ENCODE assay signal across 1 cellular context in genomic region chr20:327041-327945, GRCh38.
TF ChIP-seq lines count a peak whose summit lies in the region.

No MANE protein-coding gene starts in this region.

TF ChIP-seq in HEK293, 187 proteins besides CTCF, POLR2A, EP300 and RAD21 (continued from another document and continues in another):
- TF ChIP-seq BCL6B (tag by site-specific recombination; IDR thresholded peaks at IDR 0.05) (no peak), ZNF157 (tag by site-specific recombination; IDR thresholded peaks at IDR 0.05) (no peak), ZNF548 (tag by site-specific recombination; IDR thresholded peaks at IDR 0.05) (no peak), ZSCAN18 (tag by site-specific recombination; IDR thresholded peaks at IDR 0.05) (0 out of 2 replicates have a peak, but pooled peaks have one; percentile 21), BCL11B (tag by site-specific recombination; IDR thresholded peaks at IDR 0.05; ENCODE audit: low read depth) (no peak), ZNF48 (tag by site-specific recombination; IDR thresholded peaks at IDR 0.05) (no peak), ZSCAN16 (tag by site-specific recombination; IDR thresholded peaks at IDR 0.05) (no peak), ZXDB (tag by site-specific recombination; IDR thresholded peaks at IDR 0.05) (peak; percentile 84), ZNF514 (tag by site-specific recombination; IDR thresholded peaks at IDR 0.05) (no peak), ZNF629 (tag by site-specific recombination; IDR thresholded peaks at IDR 0.05) (peak; percentile 70), SALL2 (tag by site-specific recombination; IDR thresholded peaks at IDR 0.05; ENCODE audit: borderline replicate concordance) (no peak), ZNF707 (tag by site-specific recombination; IDR thresholded peaks at IDR 0.05) (no peak), GLIS1 (tag by site-specific recombination; IDR thresholded peaks at IDR 0.05) (peak; percentile 84), ZNF513 (tag by site-specific recombination; IDR thresholded peaks at IDR 0.05) (no peak), ZFP37 (tag by site-specific recombination; IDR thresholded peaks at IDR 0.05) (no peak), ZNF488 (tag by site-specific recombination; IDR thresholded peaks at IDR 0.05) (no peak), ZNF155 (tag by site-specific recombination; IDR thresholded peaks at IDR 0.05) (no peak), HOXD13 (CRISPR knock-in tag; IDR thresholded peaks at IDR 0.05; ENCODE audit: borderline replicate concordance) (no peak), KLF8 (tag by site-specific recombination; IDR thresholded peaks at IDR 0.05) (peak; percentile 99), ZFP3 (tag by site-specific recombination; IDR thresholded peaks at IDR 0.05; ENCODE audit: low read depth) (no peak), EGR2 (tag by site-specific recombination; IDR thresholded peaks at IDR 0.05; ENCODE audit: low read depth) (peak; percentile 88), ZNF18 (tag by site-specific recombination; IDR thresholded peaks at IDR 0.05) (no peak), ZNF639 (tag by site-specific recombination; IDR thresholded peaks at IDR 0.05) (no peak), ZNF302 (tag by site-specific recombination; IDR thresholded peaks at IDR 0.05; ENCODE audit: low read depth) (no peak), WT1 (tag by site-specific recombination; IDR thresholded peaks at IDR 0.05) (peak; percentile 88), ZNF843 (tag by site-specific recombination; IDR thresholded peaks at IDR 0.05) (peak; percentile 24; the same call in 1 of the 2 replicates), ZBTB49 (tag by site-specific recombination; IDR thresholded peaks at IDR 0.05; ENCODE audit: low read depth) (no peak), HOXC10 (CRISPR knock-in tag; IDR thresholded peaks at IDR 0.05) (no peak), REPIN1 (tag by site-specific recombination; IDR thresholded peaks at IDR 0.05; ENCODE audit: low read depth) (no peak), ZNF121 (tag by site-specific recombination; IDR thresholded peaks at IDR 0.05) (no peak), PRDM4 (tag by site-specific recombination; IDR thresholded peaks at IDR 0.05) (peak; percentile 70), ZNF10 (tag by site-specific recombination; IDR thresholded peaks at IDR 0.05) (no peak), TCF7L2 (IDR thresholded peaks at IDR 0.05; ENCODE audit: borderline replicate concordance, low read depth, low read length) (peak; percentile 43; the same call in 1 of the 2 replicates), ZSCAN5A (tag by site-specific recombination; IDR thresholded peaks at IDR 0.05) (no peak), ZNF660 (tag by site-specific recombination; IDR thresholded peaks at IDR 0.05) (no peak), ZNF398 (tag by site-specific recombination; IDR thresholded peaks at IDR 0.05) (peak; percentile 93), ZNF223 (tag by site-specific recombination; IDR thresholded peaks at IDR 0.05) (no peak), ZNF391 (tag by site-specific recombination; IDR thresholded peaks at IDR 0.05; ENCODE audit: borderline replicate concordance, low read depth) (peak; percentile 9; the same call in 1 of the 2 replicates), ZNF37A (tag by site-specific recombination; IDR thresholded peaks at IDR 0.05) (no peak), ZNF785 (tag by site-specific recombination; IDR thresholded peaks at IDR 0.05) (no peak), KLF7 (tag by site-specific recombination; IDR thresholded peaks at IDR 0.05; ENCODE audit: borderline replicate concordance) (peak; percentile 95; the same call in 1 of the 2 replicates), GLIS2 (tag by site-specific recombination; IDR thresholded peaks at IDR 0.05) (peak; percentile 97), ZNF221 (tag by site-specific recombination; IDR thresholded peaks at IDR 0.05; ENCODE audit: borderline replicate concordance) (no peak), ZNF132 (tag by site-specific recombination; IDR thresholded peaks at IDR 0.05; ENCODE audit: borderline replicate concordance) (no peak), ZNF837 (tag by site-specific recombination; IDR thresholded peaks at IDR 0.05) (no peak), ZEB2 (tag by site-specific recombination; IDR thresholded peaks at IDR 0.05) (0 out of 2 replicates have a peak, but pooled peaks have one; percentile 74)
